In the genomic region with DNA sequence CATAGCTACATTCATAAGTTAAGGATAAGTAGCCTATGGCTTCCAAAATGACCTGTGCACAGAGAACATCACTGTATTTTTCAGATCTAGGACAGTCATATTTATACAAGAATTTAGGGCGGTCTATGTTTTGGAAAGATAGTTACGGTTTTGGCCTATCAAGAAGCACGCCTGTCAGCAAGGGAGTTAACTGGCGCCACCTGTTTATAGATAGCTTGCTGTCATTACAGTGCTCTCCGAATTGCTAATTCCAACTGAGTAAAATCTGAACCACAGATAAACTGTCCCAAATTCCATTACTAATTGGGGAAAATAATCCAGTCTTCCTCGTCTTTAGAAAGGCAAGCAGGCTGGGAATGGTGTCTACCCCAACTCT, we compare ENCODE assay signal across 8 cellular contexts. TPM values are rescaled to one million over a fixed set of nuclear protein-coding genes. Genes with fewer than 3 reads are reported as not detected.
A peak's percentile ranks its signal among the peaks of the same experiment; 100 is the strongest.
DNase-seq lines count a peak whose midpoint lies in the region; ATAC-seq lines count a peak whose summit lies in the region.

No MANE protein-coding gene starts in this region.

- H3K9me3 ChIP-seq in CD8-positive, alpha-beta memory T cell (ENCODE audit: low read length): no peaks in the 10 kb centered on the region
- H3K9me3 ChIP-seq in right cardiac atrium (ENCODE audit: control insufficient read depth, low read length): no peaks in the 10 kb centered on the region

- CTCF ChIA-PET in CD8-positive, alpha-beta memory T cell (lab: Charles Lee): no interaction called here
- CTCF ChIA-PET in activated CD8-positive, alpha-beta T cell treated with anti-CD3 and anti-CD28 coated beads, Interleukin-2, amount 10 ng/mL, durations not matched to agents 7 days and 5 days (lab: Charles Lee): no interaction called here

- H3K4me1 ChIP-seq in CD8-positive, alpha-beta memory T cell (ENCODE audit: insufficient read depth, low read length): peaks cover 10% of the 10 kb centered on the region
- no peaks in the 10 kb centered on the region for H3K4me1 ChIP-seq in right cardiac atrium (ENCODE audit: control insufficient read depth, insufficient read depth, low read length)

- H3K36me3 ChIP-seq in CD8-positive, alpha-beta memory T cell (ENCODE audit: insufficient read depth, low read length): no peaks in the 10 kb centered on the region

- peaks cover 0 to 16% (median 0%) of the 10 kb centered on the region in 3 donors for H3K36me3 Mint-ChIP-seq in CD8-positive, alpha-beta memory T cell
- peaks cover 5% of the 10 kb centered on the region for H3K36me3 Mint-ChIP-seq in activated CD8-positive, alpha-beta T cell treated with anti-CD3 and anti-CD28 coated beads, Interleukin-2, amount 10 ng/mL, durations not matched to agents 7 days and 5 days (ENCODE audit: low read depth)

- 0% methylated on average over 6 of the region's 6 CpGs for whole genome bisulfite sequencing in right cardiac atrium

- H3K27me3 Mint-ChIP-seq in CD8-positive, alpha-beta memory T cell: peaks cover 0 to 2% of the 10 kb centered on the region in 2 donors
- H3K27me3 Mint-ChIP-seq in activated CD8-positive, alpha-beta T cell treated with anti-CD3 and anti-CD28 coated beads, Interleukin-2, amount 10 ng/mL, durations not matched to agents 7 days and 5 days (ENCODE audit: low read depth): no peaks in the 10 kb centered on the region

- peaks cover 29 to 76% (median 40%) of the 10 kb centered on the region in 3 donors for H3K4me1 Mint-ChIP-seq in CD8-positive, alpha-beta memory T cell
- peaks cover 20% of the 10 kb centered on the region for H3K4me1 Mint-ChIP-seq in activated CD8-positive, alpha-beta T cell treated with anti-CD3 and anti-CD28 coated beads, Interleukin-2, amount 10 ng/mL, durations not matched to agents 7 days and 5 days (ENCODE audit: low read depth)

- intact Hi-C loops in right cardiac atrium (cut with DNase I) (no loop called here), posterior vena cava (cut with DNase I) (no loop called here)

- H3K4me3 ChIP-seq in CD8-positive, alpha-beta memory T cell (ENCODE audit: low read length): peak overlapping the region; percentile 84
- H3K4me3 ChIP-seq in right cardiac atrium (ENCODE audit: low read length) (peak overlapping the region; percentile 97), skin epidermis (peak overlapping the region; percentile 38 to 60 (median 50))

- no peaks in the 10 kb centered on the region for H3K27me3 ChIP-seq in CD8-positive, alpha-beta memory T cell (ENCODE audit: insufficient read depth, low read length, poor library complexity, severe bottlenecking)
- no peaks in the 10 kb centered on the region for H3K27me3 ChIP-seq in right cardiac atrium (ENCODE audit: control insufficient read depth, insufficient read depth)

- peak overlapping the region; percentile 78 to 99 (median 96) for H3K27ac Mint-ChIP-seq in CD8-positive, alpha-beta memory T cell
- peak overlapping the region; percentile 96 for H3K27ac Mint-ChIP-seq in activated CD8-positive, alpha-beta T cell treated with anti-CD3 and anti-CD28 coated beads, Interleukin-2, amount 10 ng/mL, durations not matched to agents 7 days and 5 days

- ATAC-seq in GM19438 (IDR thresholded peaks at IDR 0.05; ENCODE audit: low read depth, unreplicated experiment): peak; percentile 36
- peak; percentile 48 for ATAC-seq in HG03460 (IDR thresholded peaks at IDR 0.05; ENCODE audit: unreplicated experiment)
- peak; percentile 55 for ATAC-seq in activated CD8-positive, alpha-beta T cell treated with anti-CD3 and anti-CD28 coated beads, Interleukin-2, amount 10 ng/mL, durations not matched to agents 7 days and 5 days
- peak; percentile 32 to 43 for ATAC-seq in right cardiac atrium

- H3K27ac ChIP-seq in CD8-positive, alpha-beta memory T cell (ENCODE audit: low read depth, low read length): peak overlapping the region; percentile 58
- H3K27ac ChIP-seq in right cardiac atrium (ENCODE audit: low read length): peak overlapping the region; percentile 99
- H3K27ac ChIP-seq in skin epidermis: peak overlapping the region in 20 of 21 experiments; percentile 60 to 87 (median 81)

- DNase-seq in CD8-positive, alpha-beta memory T cell: no peak
- DNase-seq in activated CD8-positive, alpha-beta T cell treated with anti-CD3 and anti-CD28 coated beads, Interleukin-2, amount 10 ng/mL, durations not matched to agents 7 days and 5 days: no peak
- DNase-seq in right cardiac atrium: no peak
- DNase-seq in posterior vena cava (ENCODE audit: low spot score): no peak
- no peak for DNase-seq in NK-92 (lab: John Stamatoyannopoulos, UW; ENCODE audit: unreplicated experiment)

- no peaks in the 10 kb centered on the region for H3K9me3 Mint-ChIP-seq in CD8-positive, alpha-beta memory T cell
- no peaks in the 10 kb centered on the region for H3K9me3 Mint-ChIP-seq in activated CD8-positive, alpha-beta T cell treated with anti-CD3 and anti-CD28 coated beads, Interleukin-2, amount 10 ng/mL, durations not matched to agents 7 days and 5 days (ENCODE audit: insufficient read depth)

- peak overlapping the region; percentile 88 to 98 (median 94) for H3K4me3 Mint-ChIP-seq in CD8-positive, alpha-beta memory T cell
- peak overlapping the region; percentile 98 for H3K4me3 Mint-ChIP-seq in activated CD8-positive, alpha-beta T cell treated with anti-CD3 and anti-CD28 coated beads, Interleukin-2, amount 10 ng/mL, durations not matched to agents 7 days and 5 days

- POLR2A ChIA-PET in CD8-positive, alpha-beta memory T cell (lab: Charles Lee): no interaction called here
- POLR2A ChIA-PET in activated CD8-positive, alpha-beta T cell treated with anti-CD3 and anti-CD28 coated beads, Interleukin-2, amount 10 ng/mL, durations not matched to agents 7 days and 5 days (lab: Charles Lee): interaction anchor here (1.0 kb wide), 1 partner anchor 541 kb away, joined by 4 read pairs; a partner anchor contains a TSS

RNA-seq across cellular contexts. Expression of a gene that starts 0.6 kb away (rescaled TPM):
- total RNA-seq in CD8-positive, alpha-beta memory T cell: 10 to 100 TPM; 25.4 to 27.0 TPM
- polyA plus RNA-seq in CD8-positive, alpha-beta memory T cell: 10.2 TPM
- total RNA-seq in activated CD8-positive, alpha-beta T cell treated with anti-CD3 and anti-CD28 coated beads, Interleukin-2, amount 10 ng/mL, durations not matched to agents 7 days and 5 days: 10 to 100 TPM; 21.6 to 23.0 TPM
- total RNA-seq in right cardiac atrium (10 to 100 TPM; 25.6 to 28.6 (median 27.3) TPM), posterior vena cava (10 to 100 TPM; 16.2 to 17.0 TPM)
- polyA plus RNA-seq in right cardiac atrium: 15.6 TPM
